2 cellular contexts compared by ENCODE assay signal in the genomic region with DNA sequence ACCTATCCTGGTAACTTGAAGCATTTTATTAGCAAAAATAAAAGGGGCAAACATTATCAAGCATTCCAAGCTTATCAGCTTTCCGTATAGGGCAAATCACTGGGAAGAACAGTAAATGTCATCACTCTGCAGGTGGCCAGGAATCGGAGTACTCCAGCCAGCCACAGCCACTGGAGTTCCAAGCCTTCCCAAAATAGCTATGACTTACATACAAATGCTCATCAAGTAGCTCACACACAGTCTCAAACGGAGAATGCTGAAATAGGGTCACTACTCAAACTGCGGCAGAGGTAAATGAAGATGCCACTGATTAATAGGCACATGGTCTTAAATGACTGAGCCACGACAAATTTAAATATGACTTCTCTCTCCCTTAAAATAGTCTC.
TF ChIP-seq lines count a peak whose summit lies in the region.

No MANE protein-coding gene starts in this region.

TF ChIP-seq in SK-N-SH, 30 proteins besides CTCF, POLR2A, EP300 and RAD21 (continued from another document):
- TF ChIP-seq YY1 (IDR thresholded peaks at IDR 0.05; ENCODE audit: low read depth), result no peak
- TF ChIP-seq FOXJ3 (CRISPR knock-in tag; IDR thresholded peaks at IDR 0.05), result no peak
- TF ChIP-seq MAX (IDR thresholded peaks at IDR 0.05; ENCODE audit: low read depth), result no peak
- TF ChIP-seq, protein P1, sequence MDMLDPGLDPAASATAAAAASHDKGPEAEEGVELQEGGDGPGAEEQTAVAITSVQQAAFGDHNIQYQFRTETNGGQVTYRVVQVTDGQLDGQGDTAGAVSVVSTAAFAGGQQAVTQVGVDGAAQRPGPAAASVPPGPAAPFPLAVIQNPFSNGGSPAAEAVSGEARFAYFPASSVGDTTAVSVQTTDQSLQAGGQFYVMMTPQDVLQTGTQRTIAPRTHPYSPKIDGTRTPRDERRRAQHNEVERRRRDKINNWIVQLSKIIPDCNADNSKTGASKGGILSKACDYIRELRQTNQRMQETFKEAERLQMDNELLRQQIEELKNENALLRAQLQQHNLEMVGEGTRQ (IDR thresholded peaks at IDR 0.05; ENCODE audit: borderline replicate concordance, low read depth, low read length), result no peak
- no peak for TF ChIP-seq RXRA (IDR thresholded peaks at IDR 0.05; ENCODE audit: borderline replicate concordance, low read depth)
- no peak for TF ChIP-seq USF1 (IDR thresholded peaks at IDR 0.05; ENCODE audit: borderline replicate concordance, low read depth)
- no peak for TF ChIP-seq MEF2A (IDR thresholded peaks at IDR 0.05; ENCODE audit: borderline replicate concordance, low read depth)
- TF ChIP-seq REST (IDR thresholded peaks at IDR 0.05; ENCODE audit: low read depth, low read length), result no peak
- no peak for TF ChIP-seq FOSL2 (IDR thresholded peaks at IDR 0.05; ENCODE audit: borderline replicate concordance, low read depth)
- TF ChIP-seq SIN3A (IDR thresholded peaks at IDR 0.05; ENCODE audit: borderline replicate concordance, low read depth, low read length), result no peak
- TF ChIP-seq EZH2phosphoT487 (IDR thresholded peaks at IDR 0.05; ENCODE audit: borderline replicate concordance, low read depth), result no peak
- TF ChIP-seq RFX5 (IDR thresholded peaks at IDR 0.05; ENCODE audit: low read length), result no peak
- no peak for TF ChIP-seq NRF1 (IDR thresholded peaks at IDR 0.05; ENCODE audit: low read depth, low read length)
- TF ChIP-seq SMC3 (IDR thresholded peaks at IDR 0.05; ENCODE audit: low read depth, low read length), result no peak
- no peak for TF ChIP-seq CHD2 (IDR thresholded peaks at IDR 0.05; ENCODE audit: low read length, partially characterized antibody)
- no peak for TF ChIP-seq JUND (IDR thresholded peaks at IDR 0.05)
- no peak for TF ChIP-seq MXI1 (IDR thresholded peaks at IDR 0.05; ENCODE audit: low read depth, low read length)
- no peak for TF ChIP-seq NFIC (IDR thresholded peaks at IDR 0.05; ENCODE audit: borderline replicate concordance)

TF ChIP-seq in SK-N-SH treated with all-trans-retinoic acid at 6 μM for 48 hours, 23 proteins besides CTCF, POLR2A, EP300 and RAD21 (continued from another document):
- TF ChIP-seq ZFP30 (CRISPR knock-in tag; IDR thresholded peaks at IDR 0.05) (no peak), CSRNP3 (CRISPR knock-in tag; IDR thresholded peaks at IDR 0.05) (no peak), PATZ1 (CRISPR knock-in tag; IDR thresholded peaks at IDR 0.05; ENCODE audit: borderline replicate concordance) (no peak), ISL1 (CRISPR knock-in tag; IDR thresholded peaks at IDR 0.05) (no peak), TSHZ2 (CRISPR knock-in tag; IDR thresholded peaks at IDR 0.05) (no peak), ZFP3 (CRISPR knock-in tag; IDR thresholded peaks at IDR 0.05) (no peak), TOX (CRISPR knock-in tag; IDR thresholded peaks at IDR 0.05; ENCODE audit: borderline replicate concordance) (no peak), TCF4 (CRISPR knock-in tag; IDR thresholded peaks at IDR 0.05; ENCODE audit: borderline replicate concordance) (no peak), ZNF70 (CRISPR knock-in tag; IDR thresholded peaks at IDR 0.05) (no peak), ESRRG (CRISPR knock-in tag; IDR thresholded peaks at IDR 0.05) (no peak), CSDC2 (CRISPR knock-in tag; IDR thresholded peaks at IDR 0.05) (no peak), ZC3H10 (CRISPR knock-in tag; IDR thresholded peaks at IDR 0.05) (no peak)
